In the genomic region with DNA sequence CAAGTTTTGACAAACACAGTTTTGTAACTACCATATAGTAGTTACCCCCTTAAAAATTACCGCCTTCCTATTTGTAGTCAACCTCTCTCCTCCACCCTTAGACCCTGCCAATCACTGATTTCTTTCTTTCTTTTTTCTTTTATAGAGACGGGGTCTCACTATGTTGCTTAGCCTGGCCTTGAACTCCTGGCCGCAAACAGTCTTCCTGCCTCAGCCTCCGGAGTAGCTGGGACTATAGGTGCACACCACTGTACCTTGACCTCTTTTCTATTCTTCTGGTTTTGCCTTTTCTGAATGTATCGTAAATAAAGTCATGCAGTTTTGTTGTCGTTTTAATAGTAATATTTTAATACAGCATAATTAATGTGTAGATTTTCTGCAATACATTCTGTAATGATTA, we compare ENCODE assay signal across 1 cellular context.
TF ChIP-seq lines count a peak whose summit lies in the region.

No MANE protein-coding gene starts in this region.

TF ChIP-seq in HepG2, 621 proteins besides CTCF, POLR2A, EP300 and RAD21 (continued from another document and continues in another):
- TF ChIP-seq, protein P1, sequence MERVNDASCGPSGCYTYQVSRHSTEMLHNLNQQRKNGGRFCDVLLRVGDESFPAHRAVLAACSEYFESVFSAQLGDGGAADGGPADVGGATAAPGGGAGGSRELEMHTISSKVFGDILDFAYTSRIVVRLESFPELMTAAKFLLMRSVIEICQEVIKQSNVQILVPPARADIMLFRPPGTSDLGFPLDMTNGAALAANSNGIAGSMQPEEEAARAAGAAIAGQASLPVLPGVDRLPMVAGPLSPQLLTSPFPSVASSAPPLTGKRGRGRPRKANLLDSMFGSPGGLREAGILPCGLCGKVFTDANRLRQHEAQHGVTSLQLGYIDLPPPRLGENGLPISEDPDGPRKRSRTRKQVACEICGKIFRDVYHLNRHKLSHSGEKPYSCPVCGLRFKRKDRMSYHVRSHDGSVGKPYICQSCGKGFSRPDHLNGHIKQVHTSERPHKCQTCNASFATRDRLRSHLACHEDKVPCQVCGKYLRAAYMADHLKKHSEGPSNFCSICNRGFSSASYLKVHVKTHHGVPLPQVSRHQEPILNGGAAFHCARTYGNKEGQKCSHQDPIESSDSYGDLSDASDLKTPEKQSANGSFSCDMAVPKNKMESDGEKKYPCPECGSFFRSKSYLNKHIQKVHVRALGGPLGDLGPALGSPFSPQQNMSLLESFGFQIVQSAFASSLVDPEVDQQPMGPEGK (CRISPR knock-in tag; IDR thresholded peaks at IDR 0.05) = no peak
- no peak for TF ChIP-seq ATAD3A (CRISPR knock-in tag; IDR thresholded peaks at IDR 0.05)
- TF ChIP-seq, protein P2, sequence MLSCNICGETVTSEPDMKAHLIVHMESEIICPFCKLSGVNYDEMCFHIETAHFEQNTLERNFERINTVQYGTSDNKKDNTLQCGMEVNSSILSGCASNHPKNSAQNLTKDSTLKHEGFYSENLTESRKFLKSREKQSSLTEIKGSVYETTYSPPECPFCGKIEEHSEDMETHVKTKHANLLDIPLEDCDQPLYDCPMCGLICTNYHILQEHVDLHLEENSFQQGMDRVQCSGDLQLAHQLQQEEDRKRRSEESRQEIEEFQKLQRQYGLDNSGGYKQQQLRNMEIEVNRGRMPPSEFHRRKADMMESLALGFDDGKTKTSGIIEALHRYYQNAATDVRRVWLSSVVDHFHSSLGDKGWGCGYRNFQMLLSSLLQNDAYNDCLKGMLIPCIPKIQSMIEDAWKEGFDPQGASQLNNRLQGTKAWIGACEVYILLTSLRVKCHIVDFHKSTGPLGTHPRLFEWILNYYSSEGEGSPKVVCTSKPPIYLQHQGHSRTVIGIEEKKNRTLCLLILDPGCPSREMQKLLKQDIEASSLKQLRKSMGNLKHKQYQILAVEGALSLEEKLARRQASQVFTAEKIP (CRISPR knock-in tag; IDR thresholded peaks at IDR 0.05; ENCODE audit: borderline replicate concordance) = no peak
- no peak for TF ChIP-seq PITX1 (CRISPR knock-in tag; IDR thresholded peaks at IDR 0.05)
- no peak for TF ChIP-seq CENPX (CRISPR knock-in tag; IDR thresholded peaks at IDR 0.05)
- TF ChIP-seq ZNF10 (CRISPR knock-in tag; IDR thresholded peaks at IDR 0.05; ENCODE audit: borderline replicate concordance, low read depth) = no peak
- no peak for TF ChIP-seq NPAS2 (CRISPR knock-in tag; IDR thresholded peaks at IDR 0.05; ENCODE audit: borderline replicate concordance)
- TF ChIP-seq ZMAT3 (CRISPR knock-in tag; conservative IDR thresholded peaks at IDR 0.05) = no peak
- TF ChIP-seq ZBTB20 (CRISPR knock-in tag; IDR thresholded peaks at IDR 0.05; ENCODE audit: borderline replicate concordance, low read depth) = no peak
- TF ChIP-seq, protein P3, sequence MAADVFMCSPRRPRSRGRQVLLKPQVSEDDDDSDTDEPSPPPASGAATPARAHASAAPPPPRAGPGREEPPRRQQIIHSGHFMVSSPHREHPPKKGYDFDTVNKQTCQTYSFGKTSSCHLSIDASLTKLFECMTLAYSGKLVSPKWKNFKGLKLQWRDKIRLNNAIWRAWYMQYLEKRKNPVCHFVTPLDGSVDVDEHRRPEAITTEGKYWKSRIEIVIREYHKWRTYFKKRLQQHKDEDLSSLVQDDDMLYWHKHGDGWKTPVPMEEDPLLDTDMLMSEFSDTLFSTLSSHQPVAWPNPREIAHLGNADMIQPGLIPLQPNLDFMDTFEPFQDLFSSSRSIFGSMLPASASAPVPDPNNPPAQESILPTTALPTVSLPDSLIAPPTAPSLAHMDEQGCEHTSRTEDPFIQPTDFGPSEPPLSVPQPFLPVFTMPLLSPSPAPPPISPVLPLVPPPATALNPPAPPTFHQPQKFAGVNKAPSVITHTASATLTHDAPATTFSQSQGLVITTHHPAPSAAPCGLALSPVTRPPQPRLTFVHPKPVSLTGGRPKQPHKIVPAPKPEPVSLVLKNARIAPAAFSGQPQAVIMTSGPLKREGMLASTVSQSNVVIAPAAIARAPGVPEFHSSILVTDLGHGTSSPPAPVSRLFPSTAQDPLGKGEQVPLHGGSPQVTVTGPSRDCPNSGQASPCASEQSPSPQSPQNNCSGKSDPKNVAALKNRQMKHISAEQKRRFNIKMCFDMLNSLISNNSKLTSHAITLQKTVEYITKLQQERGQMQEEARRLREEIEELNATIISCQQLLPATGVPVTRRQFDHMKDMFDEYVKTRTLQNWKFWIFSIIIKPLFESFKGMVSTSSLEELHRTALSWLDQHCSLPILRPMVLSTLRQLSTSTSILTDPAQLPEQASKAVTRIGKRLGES (CRISPR knock-in tag; IDR thresholded peaks at IDR 0.05; ENCODE audit: borderline replicate concordance) = no peak
- TF ChIP-seq ZBTB21 (CRISPR knock-in tag; IDR thresholded peaks at IDR 0.05) = no peak
- no peak for TF ChIP-seq ZNF790 (CRISPR knock-in tag; IDR thresholded peaks at IDR 0.05; ENCODE audit: borderline replicate concordance)
- TF ChIP-seq MIER2 (CRISPR knock-in tag; IDR thresholded peaks at IDR 0.05) = no peak
- no peak for TF ChIP-seq NRL (CRISPR knock-in tag; IDR thresholded peaks at IDR 0.05; ENCODE audit: borderline replicate concordance)
- TF ChIP-seq, protein P4, sequence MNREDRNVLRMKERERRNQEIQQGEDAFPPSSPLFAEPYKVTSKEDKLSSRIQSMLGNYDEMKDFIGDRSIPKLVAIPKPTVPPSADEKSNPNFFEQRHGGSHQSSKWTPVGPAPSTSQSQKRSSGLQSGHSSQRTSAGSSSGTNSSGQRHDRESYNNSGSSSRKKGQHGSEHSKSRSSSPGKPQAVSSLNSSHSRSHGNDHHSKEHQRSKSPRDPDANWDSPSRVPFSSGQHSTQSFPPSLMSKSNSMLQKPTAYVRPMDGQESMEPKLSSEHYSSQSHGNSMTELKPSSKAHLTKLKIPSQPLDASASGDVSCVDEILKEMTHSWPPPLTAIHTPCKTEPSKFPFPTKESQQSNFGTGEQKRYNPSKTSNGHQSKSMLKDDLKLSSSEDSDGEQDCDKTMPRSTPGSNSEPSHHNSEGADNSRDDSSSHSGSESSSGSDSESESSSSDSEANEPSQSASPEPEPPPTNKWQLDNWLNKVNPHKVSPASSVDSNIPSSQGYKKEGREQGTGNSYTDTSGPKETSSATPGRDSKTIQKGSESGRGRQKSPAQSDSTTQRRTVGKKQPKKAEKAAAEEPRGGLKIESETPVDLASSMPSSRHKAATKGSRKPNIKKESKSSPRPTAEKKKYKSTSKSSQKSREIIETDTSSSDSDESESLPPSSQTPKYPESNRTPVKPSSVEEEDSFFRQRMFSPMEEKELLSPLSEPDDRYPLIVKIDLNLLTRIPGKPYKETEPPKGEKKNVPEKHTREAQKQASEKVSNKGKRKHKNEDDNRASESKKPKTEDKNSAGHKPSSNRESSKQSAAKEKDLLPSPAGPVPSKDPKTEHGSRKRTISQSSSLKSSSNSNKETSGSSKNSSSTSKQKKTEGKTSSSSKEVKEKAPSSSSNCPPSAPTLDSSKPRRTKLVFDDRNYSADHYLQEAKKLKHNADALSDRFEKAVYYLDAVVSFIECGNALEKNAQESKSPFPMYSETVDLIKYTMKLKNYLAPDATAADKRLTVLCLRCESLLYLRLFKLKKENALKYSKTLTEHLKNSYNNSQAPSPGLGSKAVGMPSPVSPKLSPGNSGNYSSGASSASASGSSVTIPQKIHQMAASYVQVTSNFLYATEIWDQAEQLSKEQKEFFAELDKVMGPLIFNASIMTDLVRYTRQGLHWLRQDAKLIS (CRISPR knock-in tag; IDR thresholded peaks at IDR 0.05) = no peak
- TF ChIP-seq MEF2D (CRISPR knock-in tag; IDR thresholded peaks at IDR 0.05) = no peak
- TF ChIP-seq, protein P5, sequence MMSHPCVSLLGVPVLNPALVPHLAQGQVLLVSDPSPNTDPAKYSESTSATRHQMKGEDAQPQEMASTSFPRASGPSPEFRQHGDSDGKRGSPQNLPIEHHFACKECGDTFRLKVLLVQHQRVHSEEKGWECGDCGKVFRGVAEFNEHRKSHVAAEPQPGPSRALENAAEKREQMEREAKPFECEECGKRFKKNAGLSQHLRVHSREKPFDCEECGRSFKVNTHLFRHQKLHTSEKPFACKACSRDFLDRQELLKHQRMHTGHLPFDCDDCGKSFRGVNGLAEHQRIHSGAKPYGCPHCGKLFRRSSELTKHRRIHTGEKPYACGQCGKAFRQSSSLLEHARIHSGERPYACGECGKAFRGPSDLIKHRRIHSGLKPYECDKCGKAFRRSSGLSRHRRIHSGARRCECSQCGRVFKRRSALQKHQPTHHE (CRISPR knock-in tag; IDR thresholded peaks at IDR 0.05; ENCODE audit: borderline replicate concordance) = no peak
- 0 out of 2 replicates have a peak, but pooled peaks have one; percentile 41 for TF ChIP-seq RCOR2 (CRISPR knock-in tag; IDR thresholded peaks at IDR 0.05)
- TF ChIP-seq NFYB (CRISPR knock-in tag; IDR thresholded peaks at IDR 0.05) = no peak
- TF ChIP-seq, protein P6, sequence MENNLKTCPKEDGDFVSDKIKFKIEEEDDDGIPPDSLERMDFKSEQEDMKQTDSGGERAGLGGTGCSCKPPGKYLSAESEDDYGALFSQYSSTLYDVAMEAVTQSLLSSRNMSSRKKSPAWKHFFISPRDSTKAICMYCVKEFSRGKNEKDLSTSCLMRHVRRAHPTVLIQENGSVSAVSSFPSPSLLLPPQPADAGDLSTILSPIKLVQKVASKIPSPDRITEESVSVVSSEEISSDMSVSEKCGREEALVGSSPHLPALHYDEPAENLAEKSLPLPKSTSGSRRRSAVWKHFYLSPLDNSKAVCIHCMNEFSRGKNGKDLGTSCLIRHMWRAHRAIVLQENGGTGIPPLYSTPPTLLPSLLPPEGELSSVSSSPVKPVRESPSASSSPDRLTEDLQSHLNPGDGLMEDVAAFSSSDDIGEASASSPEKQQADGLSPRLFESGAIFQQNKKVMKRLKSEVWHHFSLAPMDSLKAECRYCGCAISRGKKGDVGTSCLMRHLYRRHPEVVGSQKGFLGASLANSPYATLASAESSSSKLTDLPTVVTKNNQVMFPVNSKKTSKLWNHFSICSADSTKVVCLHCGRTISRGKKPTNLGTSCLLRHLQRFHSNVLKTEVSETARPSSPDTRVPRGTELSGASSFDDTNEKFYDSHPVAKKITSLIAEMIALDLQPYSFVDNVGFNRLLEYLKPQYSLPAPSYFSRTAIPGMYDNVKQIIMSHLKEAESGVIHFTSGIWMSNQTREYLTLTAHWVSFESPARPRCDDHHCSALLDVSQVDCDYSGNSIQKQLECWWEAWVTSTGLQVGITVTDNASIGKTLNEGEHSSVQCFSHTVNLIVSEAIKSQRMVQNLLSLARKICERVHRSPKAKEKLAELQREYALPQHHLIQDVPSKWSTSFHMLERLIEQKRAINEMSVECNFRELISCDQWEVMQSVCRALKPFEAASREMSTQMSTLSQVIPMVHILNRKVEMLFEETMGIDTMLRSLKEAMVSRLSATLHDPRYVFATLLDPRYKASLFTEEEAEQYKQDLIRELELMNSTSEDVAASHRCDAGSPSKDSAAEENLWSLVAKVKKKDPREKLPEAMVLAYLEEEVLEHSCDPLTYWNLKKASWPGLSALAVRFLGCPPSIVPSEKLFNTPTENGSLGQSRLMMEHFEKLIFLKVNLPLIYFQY (CRISPR knock-in tag; IDR thresholded peaks at IDR 0.05; ENCODE audit: borderline replicate concordance) = no peak
- TF ChIP-seq, protein P7, sequence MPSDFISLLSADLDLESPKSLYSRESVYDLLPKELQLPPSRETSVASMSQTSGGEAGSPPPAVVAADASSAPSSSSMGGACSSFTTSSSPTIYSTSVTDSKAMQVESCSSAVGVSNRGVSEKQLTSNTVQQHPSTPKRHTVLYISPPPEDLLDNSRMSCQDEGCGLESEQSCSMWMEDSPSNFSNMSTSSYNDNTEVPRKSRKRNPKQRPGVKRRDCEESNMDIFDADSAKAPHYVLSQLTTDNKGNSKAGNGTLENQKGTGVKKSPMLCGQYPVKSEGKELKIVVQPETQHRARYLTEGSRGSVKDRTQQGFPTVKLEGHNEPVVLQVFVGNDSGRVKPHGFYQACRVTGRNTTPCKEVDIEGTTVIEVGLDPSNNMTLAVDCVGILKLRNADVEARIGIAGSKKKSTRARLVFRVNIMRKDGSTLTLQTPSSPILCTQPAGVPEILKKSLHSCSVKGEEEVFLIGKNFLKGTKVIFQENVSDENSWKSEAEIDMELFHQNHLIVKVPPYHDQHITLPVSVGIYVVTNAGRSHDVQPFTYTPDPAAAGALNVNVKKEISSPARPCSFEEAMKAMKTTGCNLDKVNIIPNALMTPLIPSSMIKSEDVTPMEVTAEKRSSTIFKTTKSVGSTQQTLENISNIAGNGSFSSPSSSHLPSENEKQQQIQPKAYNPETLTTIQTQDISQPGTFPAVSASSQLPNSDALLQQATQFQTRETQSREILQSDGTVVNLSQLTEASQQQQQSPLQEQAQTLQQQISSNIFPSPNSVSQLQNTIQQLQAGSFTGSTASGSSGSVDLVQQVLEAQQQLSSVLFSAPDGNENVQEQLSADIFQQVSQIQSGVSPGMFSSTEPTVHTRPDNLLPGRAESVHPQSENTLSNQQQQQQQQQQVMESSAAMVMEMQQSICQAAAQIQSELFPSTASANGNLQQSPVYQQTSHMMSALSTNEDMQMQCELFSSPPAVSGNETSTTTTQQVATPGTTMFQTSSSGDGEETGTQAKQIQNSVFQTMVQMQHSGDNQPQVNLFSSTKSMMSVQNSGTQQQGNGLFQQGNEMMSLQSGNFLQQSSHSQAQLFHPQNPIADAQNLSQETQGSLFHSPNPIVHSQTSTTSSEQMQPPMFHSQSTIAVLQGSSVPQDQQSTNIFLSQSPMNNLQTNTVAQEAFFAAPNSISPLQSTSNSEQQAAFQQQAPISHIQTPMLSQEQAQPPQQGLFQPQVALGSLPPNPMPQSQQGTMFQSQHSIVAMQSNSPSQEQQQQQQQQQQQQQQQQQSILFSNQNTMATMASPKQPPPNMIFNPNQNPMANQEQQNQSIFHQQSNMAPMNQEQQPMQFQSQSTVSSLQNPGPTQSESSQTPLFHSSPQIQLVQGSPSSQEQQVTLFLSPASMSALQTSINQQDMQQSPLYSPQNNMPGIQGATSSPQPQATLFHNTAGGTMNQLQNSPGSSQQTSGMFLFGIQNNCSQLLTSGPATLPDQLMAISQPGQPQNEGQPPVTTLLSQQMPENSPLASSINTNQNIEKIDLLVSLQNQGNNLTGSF (CRISPR knock-in tag; IDR thresholded peaks at IDR 0.05) = no peak
- TF ChIP-seq REL (CRISPR knock-in tag; conservative IDR thresholded peaks at IDR 0.05) = no peak
- TF ChIP-seq, protein P8, sequence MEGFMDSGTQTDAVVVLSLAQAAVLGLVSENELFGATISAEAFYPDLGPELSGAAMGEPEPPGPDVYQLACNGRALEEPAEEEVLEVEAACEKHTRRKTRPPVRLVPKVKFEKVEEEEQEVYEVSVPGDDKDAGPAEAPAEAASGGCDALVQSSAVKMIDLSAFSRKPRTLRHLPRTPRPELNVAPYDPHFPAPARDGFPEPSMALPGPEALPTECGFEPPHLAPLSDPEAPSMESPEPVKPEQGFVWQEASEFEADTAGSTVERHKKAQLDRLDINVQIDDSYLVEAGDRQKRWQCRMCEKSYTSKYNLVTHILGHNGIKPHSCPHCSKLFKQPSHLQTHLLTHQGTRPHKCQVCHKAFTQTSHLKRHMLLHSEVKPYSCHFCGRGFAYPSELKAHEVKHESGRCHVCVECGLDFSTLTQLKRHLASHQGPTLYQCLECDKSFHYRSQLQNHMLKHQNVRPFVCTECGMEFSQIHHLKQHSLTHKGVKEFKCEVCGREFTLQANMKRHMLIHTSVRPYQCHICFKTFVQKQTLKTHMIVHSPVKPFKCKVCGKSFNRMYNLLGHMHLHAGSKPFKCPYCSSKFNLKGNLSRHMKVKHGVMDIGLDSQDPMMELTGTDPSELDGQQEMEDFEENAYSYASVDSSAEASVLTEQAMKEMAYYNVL (CRISPR knock-in tag; IDR thresholded peaks at IDR 0.05; ENCODE audit: borderline replicate concordance) = peak; percentile 70; the same call in 1 of the 2 replicates
- TF ChIP-seq ZBTB3 (CRISPR knock-in tag; IDR thresholded peaks at IDR 0.05; ENCODE audit: borderline replicate concordance, low read depth) = no peak
- peak; percentile 61; the same call in 1 of the 2 replicates for TF ChIP-seq POGZ (CRISPR knock-in tag; IDR thresholded peaks at IDR 0.05)
